Comparison of ENCODE assay signal across 1 cellular context in the genomic region with DNA sequence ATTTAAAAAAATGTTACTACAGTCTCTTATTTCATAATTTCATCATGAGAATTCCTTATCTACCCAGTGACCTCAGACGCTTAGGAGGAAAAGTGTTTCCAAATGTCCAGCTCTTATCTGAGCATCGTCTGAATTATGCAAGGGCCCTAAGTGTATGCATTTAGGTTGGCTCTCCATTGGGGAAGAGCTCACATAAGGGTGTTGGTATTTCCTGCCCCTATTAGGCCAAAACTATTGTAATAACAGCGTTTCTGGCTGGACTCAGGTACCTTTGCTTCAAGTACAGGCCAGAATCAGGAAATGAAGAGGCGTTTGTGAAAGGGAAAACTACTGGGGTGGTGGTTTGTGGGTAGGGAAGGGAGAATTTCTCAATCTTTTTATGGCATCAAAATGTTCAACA.
TF ChIP-seq lines count a peak whose summit lies in the region.

No MANE protein-coding gene starts in this region.

TF ChIP-seq in K562, 482 proteins besides CTCF, POLR2A, EP300 and RAD21 (continued from another document):
- TF ChIP-seq TEAD4 (IDR thresholded peaks at IDR 0.05; ENCODE audit: low read length): peak; percentile 7; the same call in 1 of the 2 replicates
- TF ChIP-seq TEAD4 (CRISPR knock-in tag; IDR thresholded peaks at IDR 0.05; ENCODE audit: borderline replicate concordance): no peak
- no peak for TF ChIP-seq TEAD2 (tag; IDR thresholded peaks at IDR 0.05)
- TF ChIP-seq, protein P1, sequence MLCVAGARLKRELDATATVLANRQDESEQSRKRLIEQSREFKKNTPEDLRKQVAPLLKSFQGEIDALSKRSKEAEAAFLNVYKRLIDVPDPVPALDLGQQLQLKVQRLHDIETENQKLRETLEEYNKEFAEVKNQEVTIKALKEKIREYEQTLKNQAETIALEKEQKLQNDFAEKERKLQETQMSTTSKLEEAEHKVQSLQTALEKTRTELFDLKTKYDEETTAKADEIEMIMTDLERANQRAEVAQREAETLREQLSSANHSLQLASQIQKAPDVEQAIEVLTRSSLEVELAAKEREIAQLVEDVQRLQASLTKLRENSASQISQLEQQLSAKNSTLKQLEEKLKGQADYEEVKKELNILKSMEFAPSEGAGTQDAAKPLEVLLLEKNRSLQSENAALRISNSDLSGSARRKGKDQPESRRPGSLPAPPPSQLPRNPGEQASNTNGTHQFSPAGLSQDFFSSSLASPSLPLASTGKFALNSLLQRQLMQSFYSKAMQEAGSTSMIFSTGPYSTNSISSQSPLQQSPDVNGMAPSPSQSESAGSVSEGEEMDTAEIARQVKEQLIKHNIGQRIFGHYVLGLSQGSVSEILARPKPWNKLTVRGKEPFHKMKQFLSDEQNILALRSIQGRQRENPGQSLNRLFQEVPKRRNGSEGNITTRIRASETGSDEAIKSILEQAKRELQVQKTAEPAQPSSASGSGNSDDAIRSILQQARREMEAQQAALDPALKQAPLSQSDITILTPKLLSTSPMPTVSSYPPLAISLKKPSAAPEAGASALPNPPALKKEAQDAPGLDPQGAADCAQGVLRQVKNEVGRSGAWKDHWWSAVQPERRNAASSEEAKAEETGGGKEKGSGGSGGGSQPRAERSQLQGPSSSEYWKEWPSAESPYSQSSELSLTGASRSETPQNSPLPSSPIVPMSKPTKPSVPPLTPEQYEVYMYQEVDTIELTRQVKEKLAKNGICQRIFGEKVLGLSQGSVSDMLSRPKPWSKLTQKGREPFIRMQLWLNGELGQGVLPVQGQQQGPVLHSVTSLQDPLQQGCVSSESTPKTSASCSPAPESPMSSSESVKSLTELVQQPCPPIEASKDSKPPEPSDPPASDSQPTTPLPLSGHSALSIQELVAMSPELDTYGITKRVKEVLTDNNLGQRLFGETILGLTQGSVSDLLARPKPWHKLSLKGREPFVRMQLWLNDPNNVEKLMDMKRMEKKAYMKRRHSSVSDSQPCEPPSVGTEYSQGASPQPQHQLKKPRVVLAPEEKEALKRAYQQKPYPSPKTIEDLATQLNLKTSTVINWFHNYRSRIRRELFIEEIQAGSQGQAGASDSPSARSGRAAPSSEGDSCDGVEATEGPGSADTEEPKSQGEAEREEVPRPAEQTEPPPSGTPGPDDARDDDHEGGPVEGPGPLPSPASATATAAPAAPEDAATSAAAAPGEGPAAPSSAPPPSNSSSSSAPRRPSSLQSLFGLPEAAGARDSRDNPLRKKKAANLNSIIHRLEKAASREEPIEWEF (CRISPR knock-in tag; IDR thresholded peaks at IDR 0.05): no peak
- no peak for TF ChIP-seq SRSF7 (optimal IDR thresholded peaks at IDR 0.05; ENCODE audit: low read depth, low read length)
- peak; percentile 66; the same call in 1 of the 2 replicates for TF ChIP-seq JUND (IDR thresholded peaks at IDR 0.05; ENCODE audit: borderline replicate concordance, low read depth, low read length)
- peak; percentile 75; the same call in 1 of the 3 replicates for TF ChIP-seq JUND (tag; IDR thresholded peaks at IDR 0.05; ENCODE audit: borderline replicate concordance, low read depth, low read length)
- TF ChIP-seq TBL1XR1 (IDR thresholded peaks at IDR 0.05; ENCODE audit: low read length in 2 of 2): 0 out of 4 replicates have a peak, but pooled peaks of 1 of the 2 experiments have one; percentile 29
- TF ChIP-seq DPF2 (IDR thresholded peaks at IDR 0.05): 0 out of 2 replicates have a peak, but pooled peaks have one; percentile 25
- peak; percentile 84 for TF ChIP-seq ATF7 (IDR thresholded peaks at IDR 0.05)
- TF ChIP-seq ZNF280B (CRISPR knock-in tag; IDR thresholded peaks at IDR 0.05): no peak
- no peak for TF ChIP-seq ZNF140 (CRISPR knock-in tag; IDR thresholded peaks at IDR 0.05)
- peak; percentile 75 for TF ChIP-seq ATF3 (IDR thresholded peaks at IDR 0.05)
- no peak for TF ChIP-seq ATF3 (CRISPR knock-in tag; conservative IDR thresholded peaks at IDR 0.05)
- TF ChIP-seq E2F3 (CRISPR knock-in tag; IDR thresholded peaks at IDR 0.05): no peak
- TF ChIP-seq FOSL1 (tag; conservative IDR thresholded peaks at IDR 0.05): peak; percentile 47; the same call in 1 of the 2 replicates
- TF ChIP-seq JUN (IDR thresholded peaks at IDR 0.05; ENCODE audit: borderline replicate concordance, low read depth, low read length): peak; percentile 74; the same call in 1 of the 2 replicates
- TF ChIP-seq JUN (CRISPR knock-in tag; IDR thresholded peaks at IDR 0.05; ENCODE audit: borderline replicate concordance): no peak
- no peak for TF ChIP-seq NR2C2 (CRISPR knock-in tag; IDR thresholded peaks at IDR 0.05)
- peak; percentile 20; the same call in 1 of the 2 replicates for TF ChIP-seq NR2C2 (tag; IDR thresholded peaks at IDR 0.05)
- TF ChIP-seq TRIM24 (IDR thresholded peaks at IDR 0.05): peak; percentile 56 to 81; a peak in 2 of 4 replicates
- peak; percentile 68; the same call in 1 of the 2 replicates for TF ChIP-seq CTBP1 (IDR thresholded peaks at IDR 0.05; ENCODE audit: borderline replicate concordance)
- TF ChIP-seq, protein P2, sequence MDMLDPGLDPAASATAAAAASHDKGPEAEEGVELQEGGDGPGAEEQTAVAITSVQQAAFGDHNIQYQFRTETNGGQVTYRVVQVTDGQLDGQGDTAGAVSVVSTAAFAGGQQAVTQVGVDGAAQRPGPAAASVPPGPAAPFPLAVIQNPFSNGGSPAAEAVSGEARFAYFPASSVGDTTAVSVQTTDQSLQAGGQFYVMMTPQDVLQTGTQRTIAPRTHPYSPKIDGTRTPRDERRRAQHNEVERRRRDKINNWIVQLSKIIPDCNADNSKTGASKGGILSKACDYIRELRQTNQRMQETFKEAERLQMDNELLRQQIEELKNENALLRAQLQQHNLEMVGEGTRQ (CRISPR knock-in tag; IDR thresholded peaks at IDR 0.05): no peak
- TF ChIP-seq L3MBTL2 (IDR thresholded peaks at IDR 0.05): 0 out of 2 replicates have a peak, but pooled peaks have one; percentile 15
- TF ChIP-seq THRA (IDR thresholded peaks at IDR 0.05): no peak
